In genomic region chr10:58385784-58386112, GRCh38 we compare ENCODE assay signal across 8 cellular contexts. TPM values are rescaled to one million over a fixed set of nuclear protein-coding genes. Genes with fewer than 3 reads are reported as not detected.
DNase-seq lines count a peak whose midpoint lies in the region; ATAC-seq, FAIRE-seq and TF ChIP-seq lines count a peak whose summit lies in the region.

No MANE protein-coding gene starts in this region.

- POLR2A ChIA-PET in PC-9 (lab: Charles Lee; ENCODE audit: unreplicated experiment) = no interaction called here

- peak overlapping the region; percentile 55 for H3K27ac ChIP-seq in PC-9
- H3K27ac ChIP-seq in left lung = peak overlapping the region; percentile 87 to 94
- H3K27ac ChIP-seq in stomach = peak overlapping the region; percentile 78 to 90 (median 89)

- FAIRE-seq in GM12891 (lab: Jason Lieb, UNC) = no peak

- intact Hi-C loops in PC-9 (cut with micrococcal nuclease; ENCODE audit: unreplicated experiment) (loop anchor here (1.0 to 5.0 kb wide), 4 partner anchors 50 to 208 kb away; partner anchors contain the start of genes CISD1 and UBE2D1), left lung (cut with DNase I) (loop anchor here in 1 of 2 donors (10.0 kb wide), 1 partner anchor 51 kb away; the partner anchor contains the start of gene UBE2D1), stomach (cut with DNase I; ENCODE audit: low total_unique reads) (no loop called here)

- ATAC-seq in HG02852 (IDR thresholded peaks at IDR 0.05; ENCODE audit: unreplicated experiment) (peak; percentile 7), left lung (peak; percentile 39)
- ATAC-seq in central memory CD8-positive, alpha-beta T cell (replicated peaks; ENCODE audit: extremely low read depth, poor library complexity, severe bottlenecking) = no peak

- H3K4me1 ChIP-seq in PC-9 (replicated peaks; ENCODE audit: insufficient read depth) (peaks cover 23% of the 10 kb centered on the region), left lung (peaks cover 8 to 44% of the 10 kb centered on the region in 2 donors), stomach (peaks cover 19 to 41% (median 34%) of the 10 kb centered on the region in 4 donors)

- H3K9me3 Mint-ChIP-seq in activated naive CD4-positive, alpha-beta T cell treated with anti-CD3 and anti-CD28 coated beads, Interleukin-2, amount 50 U/mL, for 24 hours = no peaks in the 10 kb centered on the region
- no peaks in the 10 kb centered on the region for H3K9me3 Mint-ChIP-seq in central memory CD8-positive, alpha-beta T cell

- TF ChIP-seq POLR2A in stomach (IDR thresholded peaks at IDR 0.05) (no peak), GM12891 (IDR thresholded peaks at IDR 0.05; ENCODE audit: low read depth, low read length) (no peak)

- H4K20me1 ChIP-seq in PC-9 (ENCODE audit: insufficient read depth) = peaks cover 12% of the 10 kb centered on the region; the same call in 1 of the 2 replicates

- CTCF ChIA-PET in PC-9 (lab: Charles Lee) = interaction anchor here (0.8 kb wide), 1 partner anchor 10 kb away, joined by 6 read pairs; no protein-coding TSS in a partner anchor

- H3K4me3 Mint-ChIP-seq in activated naive CD4-positive, alpha-beta T cell treated with anti-CD3 and anti-CD28 coated beads, Interleukin-2, amount 50 U/mL, for 24 hours = peak overlapping the region; percentile 97
- H3K4me3 Mint-ChIP-seq in central memory CD8-positive, alpha-beta T cell = peak overlapping the region; percentile 99

- H3K4me3 ChIP-seq in PC-9 (peak overlapping the region; percentile 65), left lung (peak overlapping the region; percentile 80 to 89), stomach (peak overlapping the region; percentile 66 to 97 (median 82))

- H3K27me3 Mint-ChIP-seq in activated naive CD4-positive, alpha-beta T cell treated with anti-CD3 and anti-CD28 coated beads, Interleukin-2, amount 50 U/mL, for 24 hours = no peaks in the 10 kb centered on the region
- H3K27me3 Mint-ChIP-seq in central memory CD8-positive, alpha-beta T cell = no peaks in the 10 kb centered on the region

- TF ChIP-seq CTCF in PC-9 (conservative IDR thresholded peaks at IDR 0.05) (no peak), left lung (IDR thresholded peaks at IDR 0.05) (no peak), stomach (IDR thresholded peaks at IDR 0.05) (no peak)

- peak overlapping the region; percentile 98 for H3K27ac Mint-ChIP-seq in activated naive CD4-positive, alpha-beta T cell treated with anti-CD3 and anti-CD28 coated beads, Interleukin-2, amount 50 U/mL, for 24 hours
- peak overlapping the region; percentile 93 for H3K27ac Mint-ChIP-seq in central memory CD8-positive, alpha-beta T cell (ENCODE audit: low read depth)

- 0 to 1% (median 0%) methylated on average over 15 of the region's 15 CpGs for WGBS in stomach, 5 donors

- TF ChIP-seq EP300 in stomach (IDR thresholded peaks at IDR 0.05) = no peak

- peaks cover 21% of the 10 kb centered on the region for H3K36me3 Mint-ChIP-seq in activated naive CD4-positive, alpha-beta T cell treated with anti-CD3 and anti-CD28 coated beads, Interleukin-2, amount 50 U/mL, for 24 hours
- peaks cover 45% of the 10 kb centered on the region for H3K36me3 Mint-ChIP-seq in central memory CD8-positive, alpha-beta T cell (ENCODE audit: insufficient read depth)

- peak overlapping the region; percentile 88 for H2AFZ ChIP-seq in PC-9

- peak overlapping the region; percentile 86 for H3K4me2 ChIP-seq in PC-9

- H3F3A ChIP-seq in PC-9 (ENCODE audit: insufficient read depth, low read depth) = peaks cover 11% of the 10 kb centered on the region

- H3K79me2 ChIP-seq in PC-9 (ENCODE audit: low read depth) = peaks cover 52% of the 10 kb centered on the region

- H3K9me3 ChIP-seq in PC-9 (ENCODE audit: insufficient read depth, low read depth) (no peaks in the 10 kb centered on the region), left lung (no peaks in the 10 kb centered on the region), stomach (no peaks in the 10 kb centered on the region)

- no peaks in the 10 kb centered on the region for H3K9me2 ChIP-seq in PC-9 (ENCODE audit: insufficient read depth)

- no TSS peak for BruUV-seq in PC-9 (replicated peaks; lab: Mats Ljungman, UMichigan)

- H3K4me1 Mint-ChIP-seq in activated naive CD4-positive, alpha-beta T cell treated with anti-CD3 and anti-CD28 coated beads, Interleukin-2, amount 50 U/mL, for 24 hours = peaks cover 57% of the 10 kb centered on the region
- H3K4me1 Mint-ChIP-seq in central memory CD8-positive, alpha-beta T cell = peaks cover 44% of the 10 kb centered on the region

- DNase-seq in activated naive CD4-positive, alpha-beta T cell treated with anti-CD3 and anti-CD28 coated beads, Interleukin-2, amount 50 U/mL, for 16 hours = no peak
- peak in 1 of 2 experiments; percentile 38 for DNase-seq in PC-9
- no peak for DNase-seq in central memory CD8-positive, alpha-beta T cell (ENCODE audit: low spot score in 2 of 2)
- DNase-seq in left lung = peak; percentile 49 to 73
- DNase-seq in stomach = peak; percentile 35
- DNase-seq in GM12891 (ENCODE audit: insufficient read length, low spot score) = no peak

- H3K36me3 ChIP-seq in PC-9 (ENCODE audit: low read depth) (peaks cover 28% of the 10 kb centered on the region), left lung (peaks cover 4 to 29% of the 10 kb centered on the region in 2 donors), stomach (peaks cover 8 to 39% (median 36%) of the 10 kb centered on the region in 4 donors)

- H3K27me3 ChIP-seq in PC-9 (ENCODE audit: insufficient read depth, low read depth) (no peaks in the 10 kb centered on the region), left lung (no peaks in the 10 kb centered on the region), stomach (no peaks in the 10 kb centered on the region)

TF ChIP-seq in GM12891, 5 proteins besides CTCF, POLR2A, EP300 and RAD21:
- TF ChIP-seq POLR2AphosphoS5 (IDR thresholded peaks at IDR 0.05; ENCODE audit: low read depth, low read length) (no peak), SPI1 (IDR thresholded peaks at IDR 0.05; ENCODE audit: low read depth, low read length) (no peak), POU2F2 (IDR thresholded peaks at IDR 0.05; ENCODE audit: low read depth, low read length) (no peak), PAX5 (IDR thresholded peaks at IDR 0.05; ENCODE audit: insufficient read depth, low read length, severe bottlenecking) (no peak), TAF1 (IDR thresholded peaks at IDR 0.05; ENCODE audit: low read depth, low read length) (no peak)
TF ChIP-seq in GM12891: peak in this region for 0.

RNA-seq across cellular contexts. Expression of gene TFAM, which starts 0.5 kb away (rescaled TPM):
- 80.6 and 87.1 TPM in 2 replicates for total RNA-seq in PC-9 (2021)
- 10 to 100 TPM; 27.6 to 33.6 TPM for total RNA-seq in left lung
- 10 to 100 TPM; 15.4 to 39.7 (median 26.3) TPM for total RNA-seq in stomach
- 10 to 100 TPM in 1 of 3 donors, 1 to 10 TPM in 2; 4.9 to 12.5 (median 7.5) TPM for polyA plus RNA-seq in stomach
- 59.9 TPM for polyA plus RNA-seq in GM12891 (2012; ENCODE audit: low read depth, missing spikeins)

RNA-seq across cellular contexts. Expression of gene UBE2D1, which starts 50.9 kb away (rescaled TPM):
- total RNA-seq in PC-9 (2021) (16.9 and 24.0 TPM in 2 replicates), left lung (10 to 100 TPM; 20.6 to 33.6 TPM), stomach (10 to 100 TPM in 2 of 5 donors, 1 to 10 TPM in 3; 7.0 to 16.5 (median 9.6) TPM)
- 1 to 10 TPM; 6.9 to 9.5 (median 7.3) TPM for polyA plus RNA-seq in stomach
- polyA plus RNA-seq in GM12891 (2012; ENCODE audit: low read depth, missing spikeins) = 5.4 TPM

Comparison
In these comparisons a context has a peak if more than half of its experiments do, and no peak if none do; other contexts are left out.
1. DNase-seq: peak in left lung (2 of 2) and stomach (single experiment); none in activated naive CD4-positive, alpha-beta T cell treated with anti-CD3 and anti-CD28 coated beads, Interleukin-2, amount 50 U/mL, for 16 hours (single experiment), central memory CD8-positive, alpha-beta T cell (0 of 2) and GM12891 (single experiment).
2. Peak in every context shown above with its lines, with median percentiles within 50 percentile points of each other: H3K27ac ChIP-seq and H3K4me3 ChIP-seq.